ENCODE assay signal across 8 cellular contexts in the genomic region with DNA sequence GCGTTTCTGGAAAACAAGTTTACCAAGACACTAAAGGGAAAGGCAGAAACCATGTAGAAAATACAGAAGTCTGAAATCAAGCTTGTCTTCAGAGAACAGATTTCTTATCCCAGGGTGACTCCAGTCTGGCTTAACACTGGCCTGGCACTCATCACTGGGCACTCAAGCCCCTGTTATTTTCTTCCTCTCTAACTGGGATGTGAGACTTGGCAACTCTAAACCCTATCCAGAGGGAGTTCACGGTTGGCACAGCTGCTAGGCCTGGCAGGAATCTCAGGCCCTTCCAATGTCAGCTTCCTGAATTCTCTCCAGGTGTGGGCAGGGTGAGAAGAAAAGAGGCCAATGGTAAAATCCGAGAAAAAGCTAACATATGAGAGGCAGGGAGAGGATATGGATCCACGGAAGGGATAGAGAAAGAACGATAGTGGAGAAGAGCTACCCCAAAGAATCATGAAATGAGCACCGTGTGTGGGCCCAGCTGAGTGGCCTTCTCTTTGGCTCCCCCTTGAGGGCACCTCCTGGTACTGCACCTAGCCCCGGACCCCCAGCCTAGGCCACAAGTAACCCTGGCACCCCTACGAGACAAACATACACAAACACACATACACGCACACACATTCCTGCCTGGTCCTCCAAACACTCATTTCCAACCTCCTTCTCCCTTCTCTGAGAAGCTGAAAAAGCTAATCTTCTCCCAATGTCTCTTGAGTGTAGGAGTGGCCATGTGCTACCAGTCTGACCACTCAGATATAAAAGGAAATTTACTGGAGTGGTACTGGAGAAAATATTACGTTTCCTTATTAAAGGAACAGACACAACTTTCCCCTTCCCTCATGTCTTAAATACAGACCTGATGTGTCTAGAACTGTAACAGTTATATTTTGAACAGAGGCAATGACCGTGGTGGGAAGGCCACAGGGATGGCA. TPM values are rescaled to one million over a fixed set of nuclear protein-coding genes. Genes with fewer than 3 reads are reported as not detected.
A peak's percentile ranks its signal among the peaks of the same experiment; 100 is the strongest.
DNase-seq lines count a peak whose midpoint lies in the region; ATAC-seq, FAIRE-seq and TF ChIP-seq lines count a peak whose summit lies in the region.

No MANE protein-coding gene starts in this region.

- no peak for TF ChIP-seq POLR2A in A549 (IDR thresholded peaks at IDR 0.05; ENCODE audit: low read length)

- 12% methylated on average over 11 of the region's 11 CpGs for WGBS in A549 (ENCODE audit: missing lambda C conversion rate)

- no peak overlapping the region for H3K4me2 ChIP-seq in A549

- CTCF ChIA-PET in A549 (lab: Yijun Ruan, JAX), result interaction anchor here (0.7 to 1.6 kb wide), 4 partner anchors 9 to 1182 kb away, joined by 3 to 8 read pairs (median 4); no protein-coding TSS in a partner anchor

- ATAC-seq in A549, result peak; percentile 68 to 85; a peak in 4 of 6 replicates
- peak; percentile 72 for ATAC-seq in HG02610 (IDR thresholded peaks at IDR 0.05; ENCODE audit: unreplicated experiment)
- peak; percentile 86 to 94 for ATAC-seq in lower lobe of right lung
- ATAC-seq in HG03039 (IDR thresholded peaks at IDR 0.05; ENCODE audit: unreplicated experiment), result no peak

- H3K4me1 ChIP-seq in A549, result no peaks in the 10 kb centered on the region
- no peaks in the 10 kb centered on the region for H3K4me1 ChIP-seq in lower lobe of right lung

- H3K27me3 ChIP-seq in lower lobe of right lung (ENCODE audit: low read depth), result no peaks in the 10 kb centered on the region

- H3K36me3 ChIP-seq in lower lobe of right lung, result no peaks in the 10 kb centered on the region

- DNase-seq in A549 (ENCODE audit: low read depth in 1 of 2, low spot score in 1 of 2), result peak; percentile 13 to 15
- DNase-seq in NCI-H748 (lab: John Stamatoyannopoulos, UW; ENCODE audit: unreplicated experiment), result peak; percentile 40
- DNase-seq in astrocyte of the spinal cord (ENCODE audit: low read depth, low spot score), result no peak
- DNase-seq in lower lobe of right lung, result no peak
- DNase-seq in DMS79 treated with DMSO at 0.1 percent for 48 hours (lab: John Stamatoyannopoulos, UW), result no peak

- POLR2A ChIA-PET in A549 (lab: Yijun Ruan, JAX), result no interaction called here

- TF ChIP-seq RAD21 in A549 (conservative IDR thresholded peaks at IDR 0.05 in 1 of 2, IDR thresholded peaks at IDR 0.05 in 1 of 2), result peak; percentile 22 to 45; a peak in 3 of 5 replicates

- H3K27ac ChIP-seq in A549 (no peak overlapping the region), lower lobe of right lung (no peak overlapping the region)

- H3K4me3 ChIP-seq in A549, result no peak overlapping the region
- H3K4me3 ChIP-seq in GM12875 (ENCODE audit: low read depth, low read length), result no peak overlapping the region
- H3K4me3 ChIP-seq in astrocyte of the spinal cord (ENCODE audit: low read depth, low read length), result no peak overlapping the region
- no peak overlapping the region for H3K4me3 ChIP-seq in lower lobe of right lung

- intact Hi-C loops in lower lobe of right lung (cut with DNase I), result no loop called here

- no peak for TF ChIP-seq EP300 in A549 (IDR thresholded peaks at IDR 0.05)

- no peak for FAIRE-seq in A549 (lab: Jason Lieb, UNC)

- TF ChIP-seq CTCF in A549 (IDR thresholded peaks at IDR 0.05), result peak; percentile 40
- TF ChIP-seq CTCF in GM12875 (IDR thresholded peaks at IDR 0.05; ENCODE audit: borderline replicate concordance, insufficient read depth, low read depth, low read length), result peak; percentile 94
- peak; percentile 84 for TF ChIP-seq CTCF in astrocyte of the spinal cord (IDR thresholded peaks at IDR 0.05; ENCODE audit: low read depth, low read length)
- TF ChIP-seq CTCF in lower lobe of right lung (IDR thresholded peaks at IDR 0.05), result peak; percentile 60

- in situ Hi-C loops in astrocyte of the spinal cord (cut with HindIII; ENCODE audit: low sequenced_read_pairs), result no loop called here

- H3K9me3 ChIP-seq in A549 (no peaks in the 10 kb centered on the region), lower lobe of right lung (no peaks in the 10 kb centered on the region)

TF ChIP-seq in A549, 52 proteins besides CTCF, POLR2A, EP300 and RAD21:
- TF ChIP-seq SMC3 (IDR thresholded peaks at IDR 0.05) (0 out of 3 replicates have a peak, but pooled peaks have one; percentile 7), HDAC2 (IDR thresholded peaks at IDR 0.05) (no peak)

RNA-seq across cellular contexts. Expression of a gene that starts 16.6 kb away (rescaled TPM):
- polyA plus RNA-seq in A549 (2011; rRNA removed), result not detected in 2 replicates
- not detected in 2 replicates for polyA plus RNA-seq in A549 (2012; cell fraction: cytosol; rRNA removed)
- polyA plus RNA-seq in A549 (2012; cell fraction: nucleus; rRNA removed), result not detected in 2 replicates
- polyA plus RNA-seq in A549 (2017; fragmentation: RNase III; extraction: RNeasy Plus Mini Kit Qiagen cat#74134 plus additional on column Dnase treatment), result not detected in 3 replicates
- polyA minus RNA-seq in A549 (2011; rRNA and poly(A)+ RNA removed), result not detected in 2 replicates
- total RNA-seq in lower lobe of right lung, result 0.83 TPM

Comparison
In these comparisons a context has a peak if more than half of its experiments do, and no peak if none do; other contexts are left out.
1. DNase-seq: peak in A549 (2 of 2) and NCI-H748 (single experiment); none in astrocyte of the spinal cord (single experiment), lower lobe of right lung (single experiment) and DMS79 treated with DMSO at 0.1 percent for 48 hours (single experiment).
2. CTCF ChIP-seq: peak in every context shown above with its lines; median percentile 94 in GM12875; 84 in astrocyte of the spinal cord; 60 in lower lobe of right lung; 40 in A549.